In genomic region chr17:39927928-39928867, GRCh38 we compare ENCODE assay signal across 1 cellular context.
TF ChIP-seq lines count a peak whose summit lies in the region.

No MANE protein-coding gene starts in this region.

TF ChIP-seq in GM12878, 131 proteins besides CTCF, POLR2A, EP300 and RAD21:
- 0 out of 2 replicates have a peak, but pooled peaks have one; percentile 32 for TF ChIP-seq MLLT1 (IDR thresholded peaks at IDR 0.05)
- no peak for TF ChIP-seq BCL3 (IDR thresholded peaks at IDR 0.05; ENCODE audit: borderline replicate concordance, insufficient read depth, low read depth, low read length, poor library complexity, severe bottlenecking)
- TF ChIP-seq MYC (IDR thresholded peaks at IDR 0.05; ENCODE audit: insufficient read depth, insufficient read length, insufficient replicate concordance, low read length, severe bottlenecking), result no peak
- no peak for TF ChIP-seq NFIC (IDR thresholded peaks at IDR 0.05; ENCODE audit: low read depth, low read length)
- TF ChIP-seq IKZF2 (IDR thresholded peaks at IDR 0.05), result 0 out of 4 replicates have a peak, but pooled peaks of 1 of the 2 experiments have one; percentile 16
